Comparison of ENCODE assay signal across 20 cellular contexts in genomic region chr3:73513260-73513659, GRCh38.
DNase-seq lines count a peak whose midpoint lies in the region; ATAC-seq, FAIRE-seq and TF ChIP-seq lines count a peak whose summit lies in the region.
"Had no signal": no experiment of that assay in that cellular context is flagged by ENCODE, and none has a peak within 500 bp of the region (broad histone marks: within the 10 kb centered on the region; RNA-seq: fewer than 3 reads in every experiment).

No MANE protein-coding gene starts in this region.

- H3K9me3 ChIP-seq in astrocyte (ENCODE audit: insufficient read depth, low read depth, low read length), result no peaks in the 10 kb centered on the region
- no peaks in the 10 kb centered on the region for H3K9me3 ChIP-seq in sigmoid colon

- no peak for FAIRE-seq in astrocyte (lab: Jason Lieb, UNC)

- H4K20me1 ChIP-seq in astrocyte (ENCODE audit: insufficient read depth, low read length), result no peaks in the 10 kb centered on the region
- H4K20me1 ChIP-seq: BLaER1 treated with 17β-estradiol and CSF1 and Interleukin-3, amounts not matched to agents 10 nM and 100 nM had no signal

- no peak overlapping the region for H3K27ac Mint-ChIP-seq in astrocyte (ENCODE audit: unreplicated experiment)
- no peak overlapping the region for H3K27ac Mint-ChIP-seq in stimulated activated effector memory CD8-positive, alpha-beta T cell treated with anti-CD3 and anti-CD28 coated beads, Interleukin-12 subunit alpha, Interleukin-12 subunit beta, amount 100 ng/mL, for 72 hours
- H3K27ac Mint-ChIP-seq: activated CD8-positive, alpha-beta T cell treated with anti-CD3 and anti-CD28 coated beads for 36 hours had no signal

- H3K79me2 ChIP-seq in astrocyte (ENCODE audit: insufficient read depth, low read length), result peaks cover 4% of the 10 kb centered on the region

- H3K4me3 ChIP-seq in astrocyte (ENCODE audit: insufficient read depth, low read depth, low read length) (no peak overlapping the region), sigmoid colon (no peak overlapping the region)
- H3K4me3 ChIP-seq: BLaER1 treated with 17β-estradiol and CSF1 and Interleukin-3, amounts not matched to agents 10 nM and 100 nM; lung had no signal

- H3K36me3 Mint-ChIP-seq in astrocyte (ENCODE audit: low read depth, unreplicated experiment), result no peaks in the 10 kb centered on the region
- H3K36me3 Mint-ChIP-seq in stimulated activated effector memory CD8-positive, alpha-beta T cell treated with anti-CD3 and anti-CD28 coated beads, Interleukin-12 subunit alpha, Interleukin-12 subunit beta, amount 100 ng/mL, for 72 hours, result no peaks in the 10 kb centered on the region

- H3K4me1 ChIP-seq in astrocyte (ENCODE audit: insufficient read depth, low read length) (peaks cover 8% of the 10 kb centered on the region), sigmoid colon (peaks cover 0 to 97% (median 90%) of the 10 kb centered on the region in 4 donors)

- TF ChIP-seq EP300 in sigmoid colon (IDR thresholded peaks at IDR 0.05), result no peak

- H3K4me1 Mint-ChIP-seq in astrocyte (ENCODE audit: low read depth, unreplicated experiment), result peaks cover 40% of the 10 kb centered on the region
- H3K4me1 Mint-ChIP-seq in stimulated activated effector memory CD8-positive, alpha-beta T cell treated with anti-CD3 and anti-CD28 coated beads, Interleukin-12 subunit alpha, Interleukin-12 subunit beta, amount 100 ng/mL, for 72 hours, result no peaks in the 10 kb centered on the region

- TF ChIP-seq CTCF in astrocyte (IDR thresholded peaks at IDR 0.05; ENCODE audit: insufficient read depth, low read depth, low read length), result no peak
- TF ChIP-seq CTCF in sigmoid colon (IDR thresholded peaks at IDR 0.05), result no peak

- DNase-seq in HK-2 (ENCODE audit: unreplicated experiment), result peak; percentile 25
- no peak for DNase-seq in astrocyte (ENCODE audit: low read depth)
- DNase-seq in left kidney (ENCODE audit: low read depth, low spot score), result peak; percentile 77
- DNase-seq in sigmoid colon, result no peak
- DNase-seq in hepatic stellate cell (ENCODE audit: low spot score), result no peak
- no peak for DNase-seq in stimulated activated effector memory CD8-positive, alpha-beta T cell treated with anti-CD3 and anti-CD28 coated beads, Interleukin-12 subunit alpha, Interleukin-12 subunit beta, amount 100 ng/mL, for 72 hours (ENCODE audit: low spot score in 2 of 2)
- no peak for DNase-seq in EL
- DNase-seq: activated CD8-positive, alpha-beta T cell treated with anti-CD3 and anti-CD28 coated beads for 36 hours; activated effector memory CD4-positive, alpha-beta T cell treated with anti-CD3 and anti-CD28 coated beads, Interleukin-2, amount 50 U/mL, for 16 hours; anterior cingulate cortex; dermis blood vessel endothelial cell; HCEC 1CT; hippocampal formation; NCI-H1092; NCI-H2171 treated with DMSO at 0.1 percent for 48 hours; stimulated activated naive CD4-positive, alpha-beta T cell treated with Interleukin-2 at 50 U/mL for 16 hours had no signal

- H3K4me3 Mint-ChIP-seq in astrocyte (ENCODE audit: unreplicated experiment), result peak overlapping the region; percentile 55
- no peak overlapping the region for H3K4me3 Mint-ChIP-seq in stimulated activated effector memory CD8-positive, alpha-beta T cell treated with anti-CD3 and anti-CD28 coated beads, Interleukin-12 subunit alpha, Interleukin-12 subunit beta, amount 100 ng/mL, for 72 hours
- H3K4me3 Mint-ChIP-seq: activated CD8-positive, alpha-beta T cell treated with anti-CD3 and anti-CD28 coated beads for 36 hours had no signal

- intact Hi-C loops in sigmoid colon (cut with DNase I), result loop anchor here (5.0 kb wide), 1 partner anchor 214 kb away; no protein-coding TSS in a partner anchor

- H3K36me3 ChIP-seq in astrocyte (ENCODE audit: insufficient read depth, low read length) (no peaks in the 10 kb centered on the region), sigmoid colon (no peaks in the 10 kb centered on the region)
- H3K36me3 ChIP-seq: BLaER1 treated with 17β-estradiol and CSF1 and Interleukin-3, amounts not matched to agents 10 nM and 100 nM had no signal

- H2AFZ ChIP-seq in astrocyte (ENCODE audit: low read depth, low read length), result no peak overlapping the region

- TF ChIP-seq POLR2A in sigmoid colon (IDR thresholded peaks at IDR 0.05) (no peak), GM18505 (IDR thresholded peaks at IDR 0.05; ENCODE audit: borderline replicate concordance, extremely low read depth, insufficient read depth, insufficient read length) (no peak)

- H3K27ac ChIP-seq in astrocyte (ENCODE audit: low read depth, low read length), result no peak overlapping the region
- H3K27ac ChIP-seq in sigmoid colon, result peak overlapping the region; percentile 85 to 90 (median 86)

- ATAC-seq in stimulated activated effector memory CD8-positive, alpha-beta T cell treated with anti-CD3 and anti-CD28 coated beads, Interleukin-12 subunit alpha, Interleukin-12 subunit beta, amount 100 ng/mL, for 72 hours, result no peak
- ATAC-seq in GM18505 (IDR thresholded peaks at IDR 0.05; ENCODE audit: unreplicated experiment), result no peak
- ATAC-seq: activated CD8-positive, alpha-beta T cell treated with anti-CD3 and anti-CD28 coated beads for 36 hours; SK-N-SH treated with all-trans-retinoic acid at 6 μM for 48 hours had no signal

- WGBS in sigmoid colon, 2 donors, result 15 to 66% methylated on average over 5 of the region's 5 CpGs

- H3K27me3 ChIP-seq in astrocyte (ENCODE audit: insufficient read depth, low read length) (no peaks in the 10 kb centered on the region), sigmoid colon (no peaks in the 10 kb centered on the region)
- H3K27me3 ChIP-seq: BLaER1 treated with 17β-estradiol and CSF1 and Interleukin-3, amounts not matched to agents 10 nM and 100 nM had no signal

- H3K4me2 ChIP-seq in astrocyte (ENCODE audit: low read length), result no peak overlapping the region

- no peaks in the 10 kb centered on the region for H3K9me3 Mint-ChIP-seq in astrocyte (ENCODE audit: unreplicated experiment)
- H3K9me3 Mint-ChIP-seq in stimulated activated effector memory CD8-positive, alpha-beta T cell treated with anti-CD3 and anti-CD28 coated beads, Interleukin-12 subunit alpha, Interleukin-12 subunit beta, amount 100 ng/mL, for 72 hours, result no peaks in the 10 kb centered on the region
- H3K9me3 Mint-ChIP-seq: activated CD8-positive, alpha-beta T cell treated with anti-CD3 and anti-CD28 coated beads for 36 hours had no signal

- no peaks in the 10 kb centered on the region for H3K27me3 Mint-ChIP-seq in astrocyte (ENCODE audit: low read depth, unreplicated experiment)
- H3K27me3 Mint-ChIP-seq: activated CD8-positive, alpha-beta T cell treated with anti-CD3 and anti-CD28 coated beads for 36 hours had no signal

- no peak overlapping the region for H3K9ac ChIP-seq in astrocyte (ENCODE audit: low read length)
- H3K9ac ChIP-seq: BLaER1 treated with 17β-estradiol and CSF1 and Interleukin-3, amounts not matched to agents 10 nM and 100 nM had no signal

Comparison
In these comparisons a context has a peak if more than half of its experiments do, and no peak if none do; other contexts are left out.
1. DNase-seq: peak in HK-2 (single experiment) and left kidney (single experiment); none in astrocyte (single experiment), sigmoid colon (single experiment), hepatic stellate cell (single experiment), stimulated activated effector memory CD8-positive, alpha-beta T cell treated with anti-CD3 and anti-CD28 coated beads, Interleukin-12 subunit alpha, Interleukin-12 subunit beta, amount 100 ng/mL, for 72 hours (0 of 2) and EL (single experiment).